In genomic region chr1:87684786-87685185, GRCh38 we compare ENCODE assay signal across 9 cellular contexts.
DNase-seq lines count a peak whose midpoint lies in the region; ATAC-seq, FAIRE-seq and TF ChIP-seq lines count a peak whose summit lies in the region.
"Had no signal": no experiment of that assay in that cellular context is flagged by ENCODE, and none has a peak within 500 bp of the region (broad histone marks: within the 10 kb centered on the region; RNA-seq: fewer than 3 reads in every experiment).

No MANE protein-coding gene starts in this region.

- H3K36me3 ChIP-seq in HAP-1 (replicated peaks) (no peaks in the 10 kb centered on the region), right atrium auricular region (no peaks in the 10 kb centered on the region)

- POLR2A ChIA-PET in T-cell (lab: Charles Lee): no interaction called here

- TF ChIP-seq CTCF in right atrium auricular region (IDR thresholded peaks at IDR 0.05) (no peak), GM13976 (IDR thresholded peaks at IDR 0.05; ENCODE audit: borderline replicate concordance, control extremely low read depth, extremely low read depth, insufficient read depth, missing control alignments) (no peak)

- no peak for TF ChIP-seq POLR2A in GM18505 (IDR thresholded peaks at IDR 0.05; ENCODE audit: borderline replicate concordance, extremely low read depth, insufficient read depth, insufficient read length)

- H3K4me1 ChIP-seq in HAP-1 (peaks cover 21% of the 10 kb centered on the region), right atrium auricular region (no peaks in the 10 kb centered on the region)

- in situ Hi-C loops in HAP-1 (cut with MboI; ENCODE audit: low sequenced_read_pairs): no loop called here
- in situ Hi-C loops in GM13976 (cut with MboI; ENCODE audit: low sequenced_read_pairs, unreplicated experiment): no loop called here

- H3K4me1 Mint-ChIP-seq in T-cell: no peaks in the 10 kb centered on the region

- FAIRE-seq in RCC 7860 (lab: Jason Lieb, UNC): no peak
- FAIRE-seq: keratinocyte had no signal

- no peaks in the 10 kb centered on the region for H3K36me3 Mint-ChIP-seq in T-cell

- H3K4me3 Mint-ChIP-seq in T-cell: peak overlapping the region in 2 of 3 donors; percentile 64 to 72

- peaks cover 7 to 11% of the 10 kb centered on the region in 2 donors for H3K27me3 Mint-ChIP-seq in T-cell

- H3K27ac Mint-ChIP-seq in T-cell: peak overlapping the region in 1 of 2 donors; percentile 82

- CTCF ChIA-PET in T-cell (lab: Charles Lee): no interaction called here

- H3K27ac ChIP-seq in right atrium auricular region: peak overlapping the region in 1 of 2 donors; percentile 33

- ATAC-seq in T-cell (replicated peaks in 1 of 4): peak in 2 of 4 experiments; percentile 32 to 46
- ATAC-seq in GM18505 (IDR thresholded peaks at IDR 0.05; ENCODE audit: unreplicated experiment): no peak

- no peaks in the 10 kb centered on the region for H3K9me3 Mint-ChIP-seq in T-cell

- H3K27me3 ChIP-seq in HAP-1 (ENCODE audit: low read depth) (peaks cover 23% of the 10 kb centered on the region), right atrium auricular region (no peaks in the 10 kb centered on the region)

- no peak overlapping the region for H3K4me3 ChIP-seq in HAP-1
- H3K4me3 ChIP-seq in right atrium auricular region: peak overlapping the region; percentile 40 to 52
- H3K4me3 ChIP-seq in skeletal muscle cell (ENCODE audit: low read depth, low read length): peak overlapping the region; percentile 42

- H3K9me3 ChIP-seq in HAP-1 (no peaks in the 10 kb centered on the region), right atrium auricular region (no peaks in the 10 kb centered on the region)

- DNase-seq in HAP-1 (ENCODE audit: low spot score in 2 of 2): peak; percentile 48 to 67
- no peak for DNase-seq in T-cell
- DNase-seq in right atrium auricular region (ENCODE audit: low spot score): no peak
- peak; percentile 14 for DNase-seq in skeletal muscle cell (ENCODE audit: low read depth)
- DNase-seq in stimulated activated CD4-positive, alpha-beta T cell treated with anti-CD3 and anti-CD28 coated beads, Interleukin-4, amount 100 ng/mL, for 24 hours: no peak
- no peak for DNase-seq in GM13976 (ENCODE audit: low spot score)
- DNase-seq in RCC 7860 (ENCODE audit: low spot score): no peak

Comparison
In these comparisons a context has a peak if more than half of its experiments do, and no peak if none do; other contexts are left out.
1. DNase-seq: peak in HAP-1 (2 of 2) and skeletal muscle cell (single experiment); none in T-cell (0 of 34), right atrium auricular region (single experiment), stimulated activated CD4-positive, alpha-beta T cell treated with anti-CD3 and anti-CD28 coated beads, Interleukin-4, amount 100 ng/mL, for 24 hours (single experiment), GM13976 (single experiment) and RCC 7860 (single experiment).